Comparison of ENCODE assay signal across 1 cellular context in the genomic region with DNA sequence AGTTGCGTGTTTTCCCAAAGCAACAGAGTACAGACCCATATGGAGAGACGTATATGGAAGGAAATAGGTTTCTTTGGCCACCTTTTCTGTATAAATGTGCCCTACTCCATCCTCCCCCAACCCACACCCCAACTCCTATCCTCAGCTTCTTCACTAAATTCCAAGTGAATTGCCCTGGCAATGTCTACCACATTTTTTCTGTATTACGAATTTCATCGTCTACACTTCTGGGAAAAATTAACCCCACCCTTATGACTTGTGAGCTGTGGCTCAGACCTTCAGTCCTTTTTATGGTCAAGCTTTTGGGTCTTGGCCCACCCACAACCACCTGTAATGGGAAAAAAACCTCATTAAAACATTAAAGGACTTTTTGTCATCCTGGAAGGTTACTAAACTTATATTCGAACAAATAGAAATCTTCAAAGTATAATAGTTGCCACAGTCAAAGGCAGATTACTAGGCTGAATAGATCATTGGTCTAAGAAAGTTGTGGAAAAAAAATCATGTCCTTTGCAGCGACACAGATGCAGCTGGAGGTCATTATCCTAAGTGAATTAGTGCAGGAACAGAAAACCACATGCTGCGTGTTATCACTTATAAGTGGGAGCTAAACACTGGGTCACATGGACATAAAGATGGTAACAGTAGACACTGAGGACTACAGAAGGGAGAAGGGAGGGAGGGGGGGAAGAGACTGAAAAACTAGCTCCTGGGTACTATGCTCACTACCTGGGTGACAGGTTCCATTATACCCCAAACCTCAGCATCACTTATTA.
TF ChIP-seq lines count a peak whose summit lies in the region.

No MANE protein-coding gene starts in this region.

TF ChIP-seq in SK-N-SH, 30 proteins besides CTCF, POLR2A, EP300 and RAD21 (continued from another document):
- no peak for TF ChIP-seq FOSL2 (IDR thresholded peaks at IDR 0.05; ENCODE audit: borderline replicate concordance, low read depth)
- peak; percentile 59 for TF ChIP-seq CHD2 (IDR thresholded peaks at IDR 0.05; ENCODE audit: low read length, partially characterized antibody)
- no peak for TF ChIP-seq FOXM1 (IDR thresholded peaks at IDR 0.05; ENCODE audit: low read depth)
- TF ChIP-seq, protein P1, sequence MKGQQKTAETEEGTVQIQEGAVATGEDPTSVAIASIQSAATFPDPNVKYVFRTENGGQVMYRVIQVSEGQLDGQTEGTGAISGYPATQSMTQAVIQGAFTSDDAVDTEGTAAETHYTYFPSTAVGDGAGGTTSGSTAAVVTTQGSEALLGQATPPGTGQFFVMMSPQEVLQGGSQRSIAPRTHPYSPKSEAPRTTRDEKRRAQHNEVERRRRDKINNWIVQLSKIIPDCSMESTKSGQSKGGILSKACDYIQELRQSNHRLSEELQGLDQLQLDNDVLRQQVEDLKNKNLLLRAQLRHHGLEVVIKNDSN (IDR thresholded peaks at IDR 0.05; ENCODE audit: borderline replicate concordance, low read depth), result peak; percentile 33; the same call in 1 of the 2 replicates
- TF ChIP-seq MEF2A (IDR thresholded peaks at IDR 0.05; ENCODE audit: borderline replicate concordance, low read depth), result no peak
- TF ChIP-seq ELF1 (IDR thresholded peaks at IDR 0.05), result no peak
- no peak for TF ChIP-seq TAF1 (IDR thresholded peaks at IDR 0.05; ENCODE audit: borderline replicate concordance, low read depth, low read length)
- TF ChIP-seq, protein P2, sequence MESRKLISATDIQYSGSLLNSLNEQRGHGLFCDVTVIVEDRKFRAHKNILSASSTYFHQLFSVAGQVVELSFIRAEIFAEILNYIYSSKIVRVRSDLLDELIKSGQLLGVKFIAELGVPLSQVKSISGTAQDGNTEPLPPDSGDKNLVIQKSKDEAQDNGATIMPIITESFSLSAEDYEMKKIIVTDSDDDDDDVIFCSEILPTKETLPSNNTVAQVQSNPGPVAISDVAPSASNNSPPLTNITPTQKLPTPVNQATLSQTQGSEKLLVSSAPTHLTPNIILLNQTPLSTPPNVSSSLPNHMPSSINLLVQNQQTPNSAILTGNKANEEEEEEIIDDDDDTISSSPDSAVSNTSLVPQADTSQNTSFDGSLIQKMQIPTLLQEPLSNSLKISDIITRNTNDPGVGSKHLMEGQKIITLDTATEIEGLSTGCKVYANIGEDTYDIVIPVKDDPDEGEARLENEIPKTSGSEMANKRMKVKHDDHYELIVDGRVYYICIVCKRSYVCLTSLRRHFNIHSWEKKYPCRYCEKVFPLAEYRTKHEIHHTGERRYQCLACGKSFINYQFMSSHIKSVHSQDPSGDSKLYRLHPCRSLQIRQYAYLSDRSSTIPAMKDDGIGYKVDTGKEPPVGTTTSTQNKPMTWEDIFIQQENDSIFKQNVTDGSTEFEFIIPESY (IDR thresholded peaks at IDR 0.05; ENCODE audit: borderline replicate concordance, low read depth), result no peak
- peak; percentile 11; the same call in 1 of the 2 replicates for TF ChIP-seq TEAD4 (IDR thresholded peaks at IDR 0.05; ENCODE audit: borderline replicate concordance, insufficient read depth)
- TF ChIP-seq RFX5 (IDR thresholded peaks at IDR 0.05; ENCODE audit: low read length), result no peak
- TF ChIP-seq, protein P3, sequence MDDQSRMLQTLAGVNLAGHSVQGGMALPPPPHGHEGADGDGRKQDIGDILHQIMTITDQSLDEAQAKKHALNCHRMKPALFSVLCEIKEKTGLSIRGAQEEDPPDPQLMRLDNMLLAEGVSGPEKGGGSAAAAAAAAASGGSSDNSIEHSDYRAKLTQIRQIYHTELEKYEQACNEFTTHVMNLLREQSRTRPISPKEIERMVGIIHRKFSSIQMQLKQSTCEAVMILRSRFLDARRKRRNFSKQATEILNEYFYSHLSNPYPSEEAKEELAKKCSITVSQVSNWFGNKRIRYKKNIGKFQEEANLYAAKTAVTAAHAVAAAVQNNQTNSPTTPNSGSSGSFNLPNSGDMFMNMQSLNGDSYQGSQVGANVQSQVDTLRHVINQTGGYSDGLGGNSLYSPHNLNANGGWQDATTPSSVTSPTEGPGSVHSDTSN (IDR thresholded peaks at IDR 0.05), result no peak
- TF ChIP-seq, protein P4, sequence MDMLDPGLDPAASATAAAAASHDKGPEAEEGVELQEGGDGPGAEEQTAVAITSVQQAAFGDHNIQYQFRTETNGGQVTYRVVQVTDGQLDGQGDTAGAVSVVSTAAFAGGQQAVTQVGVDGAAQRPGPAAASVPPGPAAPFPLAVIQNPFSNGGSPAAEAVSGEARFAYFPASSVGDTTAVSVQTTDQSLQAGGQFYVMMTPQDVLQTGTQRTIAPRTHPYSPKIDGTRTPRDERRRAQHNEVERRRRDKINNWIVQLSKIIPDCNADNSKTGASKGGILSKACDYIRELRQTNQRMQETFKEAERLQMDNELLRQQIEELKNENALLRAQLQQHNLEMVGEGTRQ (IDR thresholded peaks at IDR 0.05; ENCODE audit: borderline replicate concordance, low read depth, low read length), result no peak
- TF ChIP-seq, protein P5, sequence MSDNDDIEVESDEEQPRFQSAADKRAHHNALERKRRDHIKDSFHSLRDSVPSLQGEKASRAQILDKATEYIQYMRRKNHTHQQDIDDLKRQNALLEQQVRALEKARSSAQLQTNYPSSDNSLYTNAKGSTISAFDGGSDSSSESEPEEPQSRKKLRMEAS (IDR thresholded peaks at IDR 0.05; ENCODE audit: low read depth), result no peak
- peak; percentile 47; the same call in 1 of the 2 replicates for TF ChIP-seq FOXJ3 (CRISPR knock-in tag; IDR thresholded peaks at IDR 0.05)
- TF ChIP-seq NRF1 (IDR thresholded peaks at IDR 0.05; ENCODE audit: low read depth, low read length), result no peak
- peak; percentile 8; the same call in 1 of the 2 replicates for TF ChIP-seq TCF12 (IDR thresholded peaks at IDR 0.05)
- TF ChIP-seq POLR2AphosphoS5 (IDR thresholded peaks at IDR 0.05; ENCODE audit: low read depth, low read length), result no peak
- no peak for TF ChIP-seq SIN3A (IDR thresholded peaks at IDR 0.05; ENCODE audit: borderline replicate concordance, low read depth, low read length)
